Comparison of ENCODE assay signal across 20 cellular contexts in the genomic region with DNA sequence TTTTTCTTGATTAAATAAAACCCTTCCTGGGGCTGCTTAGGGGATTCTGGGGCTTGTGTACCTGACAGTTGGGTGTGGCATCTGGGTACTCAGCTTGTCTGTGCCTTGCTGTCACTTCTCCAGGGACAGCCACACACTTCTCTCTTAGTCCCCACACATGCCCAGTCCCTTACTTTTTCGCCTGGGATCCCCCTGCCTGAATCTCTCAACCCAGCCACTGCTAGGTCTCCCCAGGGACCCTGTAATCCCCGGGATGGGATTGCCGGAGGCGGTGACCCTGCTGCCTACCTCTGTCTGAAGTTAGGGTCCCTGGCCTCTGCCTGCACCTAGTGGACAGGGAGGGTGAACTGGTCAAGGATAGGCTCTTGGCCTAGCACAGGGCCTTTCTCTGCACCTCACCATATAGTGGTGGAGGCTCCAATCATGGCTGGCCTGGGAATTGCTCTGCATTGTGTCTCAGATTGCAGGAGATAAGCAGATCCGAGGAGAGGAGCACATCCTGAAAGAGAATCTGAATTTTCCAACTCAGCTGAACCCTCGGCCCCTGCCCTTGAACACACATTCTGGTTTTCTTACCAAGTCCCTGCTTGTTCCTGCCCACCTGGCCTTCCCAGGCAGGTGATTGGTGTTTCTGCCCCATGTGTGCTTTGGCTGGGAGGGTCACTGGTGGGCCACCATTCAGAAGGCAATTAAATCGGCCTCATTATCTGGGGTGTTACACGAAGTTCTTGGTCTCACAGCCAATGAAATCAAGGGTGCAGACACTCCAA. TPM values are rescaled to one million over a fixed set of nuclear protein-coding genes. Genes with fewer than 3 reads are reported as not detected.
DNase-seq lines count a peak whose midpoint lies in the region; ATAC-seq and TF ChIP-seq lines count a peak whose summit lies in the region.
"Had no signal": no experiment of that assay in that cellular context is flagged by ENCODE, and none has a peak within 500 bp of the region (broad histone marks: within the 10 kb centered on the region; RNA-seq: fewer than 3 reads in every experiment).

No MANE protein-coding gene starts in this region.

- H3K14ac ChIP-seq in neuronal stem cell (ENCODE audit: low read length), result peak overlapping the region; percentile 38

- no peak overlapping the region for H3K4me3 Mint-ChIP-seq in activated naive CD8-positive, alpha-beta T cell treated with anti-CD3 and anti-CD28 coated beads, Interleukin-2, amount 50 U/mL, for 24 hours
- no peak overlapping the region for H3K4me3 Mint-ChIP-seq in activated naive CD8-positive, alpha-beta T cell treated with anti-CD3 and anti-CD28 coated beads for 36 hours
- H3K4me3 Mint-ChIP-seq: CD4-positive, alpha-beta memory T cell; HFFc6 had no signal

- H3K79me1 ChIP-seq in neuronal stem cell (ENCODE audit: low read depth, low read length), result no peaks in the 10 kb centered on the region

- H3K27me3 ChIP-seq in neuronal stem cell (ENCODE audit: control insufficient read depth in 3 of 3, insufficient read depth in 3 of 3, low read depth in 1 of 3, low read length in 3 of 3) (no peaks in the 10 kb centered on the region), spleen (replicated peaks in 1 of 7) (peaks cover 0 to 45% (median 10%) of the 10 kb centered on the region in 7 donors)
- H3K27me3 ChIP-seq: BE2C; BLaER1 treated with 17β-estradiol and CSF1 and Interleukin-3, amounts not matched to agents 10 nM and 100 nM had no signal

- H3K4ac ChIP-seq in neuronal stem cell (ENCODE audit: low read length), result no peak overlapping the region

- H2BK12ac ChIP-seq in neuronal stem cell (ENCODE audit: low read length), result no peak overlapping the region

- WGBS in neuronal stem cell (ENCODE audit: extremely low coverage in 2 of 2, insufficient read length in 2 of 2, insufficient replicate concordance in 1 of 2), 2 donors, result no CpG with 5 or more reads among the region's 8 CpGs
- WGBS in spleen, 5 donors, result 66 to 76% (median 71%) methylated on average over 8 of the region's 8 CpGs

- TF ChIP-seq CTCF in GM20000 (IDR thresholded peaks at IDR 0.05; ENCODE audit: extremely low read depth, missing control alignments) (no peak), spleen (IDR thresholded peaks at IDR 0.05 in 8 of 11, conservative IDR thresholded peaks at IDR 0.05 in 3 of 11) (no peak)

- peaks cover 10% of the 10 kb centered on the region for H3K27me3 Mint-ChIP-seq in activated naive CD8-positive, alpha-beta T cell treated with anti-CD3 and anti-CD28 coated beads, Interleukin-2, amount 50 U/mL, for 24 hours
- H3K27me3 Mint-ChIP-seq in activated naive CD8-positive, alpha-beta T cell treated with anti-CD3 and anti-CD28 coated beads for 36 hours, result peaks cover 25% of the 10 kb centered on the region

- H2BK120ac ChIP-seq in neuronal stem cell (ENCODE audit: low read depth, low read length), result no peak overlapping the region

- H2BK5ac ChIP-seq in neuronal stem cell (ENCODE audit: low read length), result no peak overlapping the region

- H3K9me3 Mint-ChIP-seq in activated naive CD8-positive, alpha-beta T cell treated with anti-CD3 and anti-CD28 coated beads, Interleukin-2, amount 50 U/mL, for 24 hours, result peaks cover 7% of the 10 kb centered on the region
- H3K9me3 Mint-ChIP-seq in activated naive CD8-positive, alpha-beta T cell treated with anti-CD3 and anti-CD28 coated beads for 36 hours, result peaks cover 4% of the 10 kb centered on the region

- H3K23ac ChIP-seq in neuronal stem cell (ENCODE audit: low read depth, low read length, poor library complexity), result no peak overlapping the region

- H3K27ac ChIP-seq in neuronal stem cell (replicated peaks; ENCODE audit: low read length) (no peak overlapping the region), spleen (no peak overlapping the region)
- H3K27ac ChIP-seq: 22Rv1; BLaER1 treated with 17β-estradiol and CSF1 and Interleukin-3, amounts not matched to agents 10 nM and 100 nM had no signal

- no peak overlapping the region for H2AK5ac ChIP-seq in neuronal stem cell (ENCODE audit: low read depth, low read length)

- ATAC-seq in activated naive CD8-positive, alpha-beta T cell treated with anti-CD3 and anti-CD28 coated beads, Interleukin-2, amount 50 U/mL, for 24 hours, result peak; percentile 24

- no peak overlapping the region for H2BK15ac ChIP-seq in neuronal stem cell (ENCODE audit: low read length)

- H3K36me3 Mint-ChIP-seq in activated naive CD8-positive, alpha-beta T cell treated with anti-CD3 and anti-CD28 coated beads, Interleukin-2, amount 50 U/mL, for 24 hours (ENCODE audit: low read depth), result peaks cover 3% of the 10 kb centered on the region
- H3K36me3 Mint-ChIP-seq in activated naive CD8-positive, alpha-beta T cell treated with anti-CD3 and anti-CD28 coated beads for 36 hours, result no peaks in the 10 kb centered on the region
- H3K36me3 Mint-ChIP-seq: CD4-positive, alpha-beta memory T cell had no signal

- no peak overlapping the region for H3K4me2 ChIP-seq in neuronal stem cell (ENCODE audit: insufficient read depth, low read length, poor library complexity, severe bottlenecking)
- H3K4me2 ChIP-seq: BLaER1 treated with 17β-estradiol and CSF1 and Interleukin-3, amounts not matched to agents 10 nM and 100 nM had no signal

- no peak overlapping the region for H3K9ac ChIP-seq in neuronal stem cell (ENCODE audit: low read depth, low read length, poor library complexity)
- H3K9ac ChIP-seq: BLaER1 treated with 17β-estradiol and CSF1 and Interleukin-3, amounts not matched to agents 10 nM and 100 nM had no signal

- no peak overlapping the region for H3K27ac Mint-ChIP-seq in activated naive CD8-positive, alpha-beta T cell treated with anti-CD3 and anti-CD28 coated beads, Interleukin-2, amount 50 U/mL, for 24 hours
- H3K27ac Mint-ChIP-seq in activated naive CD8-positive, alpha-beta T cell treated with anti-CD3 and anti-CD28 coated beads for 36 hours, result no peak overlapping the region
- H3K27ac Mint-ChIP-seq: CD4-positive, alpha-beta memory T cell; HFFc6 had no signal

- no peak overlapping the region for H3K18ac ChIP-seq in neuronal stem cell (ENCODE audit: low read length)

- intact Hi-C loops in spleen (cut with DNase I; ENCODE audit: low total_unique reads), result no loop called here

- H3K9me3 ChIP-seq in neuronal stem cell (replicated peaks in 1 of 2; ENCODE audit: control insufficient read depth in 2 of 2, insufficient read depth in 1 of 2, low read depth in 1 of 2, low read length in 2 of 2), result peaks cover 3 to 46% of the 10 kb centered on the region in 2 donors
- H3K9me3 ChIP-seq in spleen, result peaks cover 0 to 94% (median 36%) of the 10 kb centered on the region in 8 donors
- H3K9me3 ChIP-seq: HAP-1 had no signal

- H3K4me1 Mint-ChIP-seq in activated naive CD8-positive, alpha-beta T cell treated with anti-CD3 and anti-CD28 coated beads, Interleukin-2, amount 50 U/mL, for 24 hours, result no peaks in the 10 kb centered on the region
- H3K4me1 Mint-ChIP-seq in activated naive CD8-positive, alpha-beta T cell treated with anti-CD3 and anti-CD28 coated beads for 36 hours, result no peaks in the 10 kb centered on the region
- H3K4me1 Mint-ChIP-seq: CD4-positive, alpha-beta memory T cell had no signal

- H3K4me1 ChIP-seq in neuronal stem cell (ENCODE audit: control insufficient read depth in 2 of 2, insufficient read depth in 1 of 2, low read depth in 1 of 2, low read length in 2 of 2) (no peaks in the 10 kb centered on the region), spleen (no peaks in the 10 kb centered on the region)
- H3K4me1 ChIP-seq: BE2C; BLaER1 treated with 17β-estradiol and CSF1 and Interleukin-3, amounts not matched to agents 10 nM and 100 nM; HAP-1 had no signal

- TF ChIP-seq POLR2A in spleen (IDR thresholded peaks at IDR 0.05), result no peak

- no peak overlapping the region for H4K8ac ChIP-seq in neuronal stem cell (ENCODE audit: low read depth, low read length)

- H3K4me3 ChIP-seq in neuronal stem cell (ENCODE audit: low read length in 2 of 2) (no peak overlapping the region), spleen (no peak overlapping the region)
- H3K4me3 ChIP-seq: BLaER1 treated with 17β-estradiol and CSF1 and Interleukin-3, amounts not matched to agents 10 nM and 100 nM; HAP-1 had no signal

- H4K91ac ChIP-seq in neuronal stem cell (ENCODE audit: low read depth, low read length, poor library complexity), result no peak overlapping the region

- H3K36me3 ChIP-seq in neuronal stem cell (replicated peaks in 1 of 2; ENCODE audit: control insufficient read depth in 2 of 2, insufficient read depth in 2 of 2, low read length in 2 of 2) (no peaks in the 10 kb centered on the region), spleen (no peaks in the 10 kb centered on the region)
- H3K36me3 ChIP-seq: BE2C; BLaER1 treated with 17β-estradiol and CSF1 and Interleukin-3, amounts not matched to agents 10 nM and 100 nM; HAP-1 had no signal

- DNase-seq in activated naive CD8-positive, alpha-beta T cell treated with anti-CD3 and anti-CD28 coated beads, Interleukin-2, amount 50 U/mL, for 24 hours, result no peak
- no peak for DNase-seq in activated naive CD8-positive, alpha-beta T cell treated with anti-CD3 and anti-CD28 coated beads for 36 hours
- DNase-seq in GM20000 (ENCODE audit: low spot score) (peak; percentile 3), neuronal stem cell (ENCODE audit: low spot score) (no peak), spleen (peak; percentile 47), foreskin melanocyte (no peak), SW480 (ENCODE audit: low spot score) (no peak)
- DNase-seq in activated CD8-positive, alpha-beta memory T cell treated with anti-CD3 and anti-CD28 coated beads, Interleukin-2, amount 50 U/mL, for 48 hours, result no peak
- DNase-seq: AML-193; BE2C; Calu3; CD4-positive, alpha-beta memory T cell; COR-L47; DMS53; DND-41; GOT3; HFFc6 had no signal

- H2AFZ ChIP-seq in neuronal stem cell (ENCODE audit: low read length), result no peak overlapping the region

RNA-seq across cellular contexts. Expression of a gene that starts 8.7 kb away (rescaled TPM):
- 1 to 10 TPM; 4.2 to 4.7 TPM for total RNA-seq in activated naive CD8-positive, alpha-beta T cell treated with anti-CD3 and anti-CD28 coated beads for 36 hours
- polyA plus RNA-seq in neuronal stem cell (2013, experiment 1 of 2), result not detected
- not detected for polyA plus RNA-seq in neuronal stem cell (2013, experiment 2 of 2)
- total RNA-seq in spleen, result 1 to 10 TPM in 2 of 7 donors, under 1 TPM in 4, not detected in 1; 0.34 to 1.3 (median 0.83) TPM
- under 1 TPM; 0.04 to 0.33 (median 0.06) TPM for polyA plus RNA-seq in spleen
- total RNA-seq: Calu3 had no signal

Comparison
In these comparisons a context has a peak if more than half of its experiments do, and no peak if none do; other contexts are left out.
1. DNase-seq: peak in GM20000 (single experiment) and spleen (single experiment); none in activated naive CD8-positive, alpha-beta T cell treated with anti-CD3 and anti-CD28 coated beads, Interleukin-2, amount 50 U/mL, for 24 hours (single experiment), activated naive CD8-positive, alpha-beta T cell treated with anti-CD3 and anti-CD28 coated beads for 36 hours (single experiment), neuronal stem cell (single experiment), foreskin melanocyte (single experiment), SW480 (single experiment) and activated CD8-positive, alpha-beta memory T cell treated with anti-CD3 and anti-CD28 coated beads, Interleukin-2, amount 50 U/mL, for 48 hours (single experiment).